8 cellular contexts compared by ENCODE assay signal in genomic region chr2:190468354-190468753, GRCh38.
DNase-seq lines count a peak whose midpoint lies in the region; ATAC-seq, FAIRE-seq and TF ChIP-seq lines count a peak whose summit lies in the region.
"Not testable (repeated sequence)": the region's sequence is repeated elsewhere in the genome, so short reads cannot be mapped to it uniquely, and the experiment has no call there.

No MANE protein-coding gene starts in this region.

- not testable (repeated sequence) for TF ChIP-seq EP300 in A549 (IDR thresholded peaks at IDR 0.05)

- not testable (repeated sequence) for H3K27me3 Mint-ChIP-seq in activated naive CD4-positive, alpha-beta T cell treated with anti-CD3 and anti-CD28 coated beads, Interleukin-2, amount 50 U/mL, for 24 hours; chondrocyte (ENCODE audit: low read depth); natural killer cell treated with Interleukin-12 subunit alpha and Interleukin-12 subunit beta and Interleukin-15 and Interleukin-18, amount 100 ng/mL, for 72 hours

- not testable (repeated sequence) for H3K79me2 ChIP-seq in OCI-LY1 (ENCODE audit: insufficient read depth, low read length); hepatocyte

- not testable (repeated sequence) for H3K9me3 ChIP-seq in A549; OCI-LY1 (ENCODE audit: low read length); hepatocyte (ENCODE audit: low read depth); subcutaneous abdominal adipose tissue (ENCODE audit: control insufficient read depth in 5 of 5, low read length in 5 of 5)

- not testable (repeated sequence) for H3K9me3 Mint-ChIP-seq in activated naive CD4-positive, alpha-beta T cell treated with anti-CD3 and anti-CD28 coated beads, Interleukin-2, amount 50 U/mL, for 24 hours; chondrocyte (ENCODE audit: low read depth); natural killer cell treated with Interleukin-12 subunit alpha and Interleukin-12 subunit beta and Interleukin-15 and Interleukin-18, amount 100 ng/mL, for 72 hours

- not testable (repeated sequence) for TF ChIP-seq CTCF in A549 (IDR thresholded peaks at IDR 0.05); OCI-LY1 (IDR thresholded peaks at IDR 0.05; ENCODE audit: low read length); chondrocyte (IDR thresholded peaks at IDR 0.05); hepatocyte (IDR thresholded peaks at IDR 0.05; ENCODE audit: poor library complexity)

- POLR2A ChIA-PET in A549 (lab: Yijun Ruan, JAX) = not testable (repeated sequence)

- peak overlapping the region; percentile 68; the same call in 2 of the 3 replicates for H3K4me2 ChIP-seq in A549
- H3K4me2 ChIP-seq in OCI-LY1 (ENCODE audit: low read length) = peak overlapping the region; percentile 57
- peak overlapping the region; percentile 22 for H3K4me2 ChIP-seq in hepatocyte

- peak overlapping the region; percentile 41; the same call in 1 of the 2 replicates for H3K9ac ChIP-seq in OCI-LY1 (ENCODE audit: low read length)
- not testable (repeated sequence) for H3K9ac ChIP-seq in subcutaneous abdominal adipose tissue (ENCODE audit: low read length in 5 of 5)

- not testable (repeated sequence) for DNase-seq in A549 (ENCODE audit: low read depth in 1 of 2, low spot score in 1 of 2); chondrocyte (ENCODE audit: low spot score); hepatocyte (ENCODE audit: low spot score); natural killer cell treated with Interleukin-12 subunit alpha and Interleukin-12 subunit beta and Interleukin-15 and Interleukin-18, amount 100 ng/mL, for 72 hours (ENCODE audit: low spot score)

- WGBS in A549 (ENCODE audit: missing lambda C conversion rate) = 86% methylated on average over 1 of the region's 1 CpG
- 85% methylated on average over 1 of the region's 1 CpG for WGBS in hepatocyte (ENCODE audit: low lambda C conversion rate, missing lambda C conversion rate)

- not testable (repeated sequence) for H3K9me2 ChIP-seq in OCI-LY1 (ENCODE audit: low read depth, low read length); hepatocyte (replicated peaks; ENCODE audit: insufficient read depth)

- H3K4me3 ChIP-seq in A549; hepatocyte; subcutaneous abdominal adipose tissue (ENCODE audit: low read depth in 1 of 5, low read length in 5 of 5): not testable (repeated sequence)
- H3K4me3 ChIP-seq in GM08714 (ENCODE audit: low read length) = peak overlapping the region; percentile 62; the same call in 1 of the 2 replicates
- peak overlapping the region; percentile 11 for H3K4me3 ChIP-seq in OCI-LY1 (ENCODE audit: low read depth, low read length, poor library complexity, severe bottlenecking)

- FAIRE-seq in A549 (lab: Jason Lieb, UNC) = not testable (repeated sequence)

- peaks cover 43% of the 10 kb centered on the region for H3K4me1 ChIP-seq in A549
- H3K4me1 ChIP-seq in OCI-LY1 (ENCODE audit: insufficient read depth, low read length, severe bottlenecking) = peaks cover 53% of the 10 kb centered on the region
- peaks cover 37% of the 10 kb centered on the region for H3K4me1 ChIP-seq in hepatocyte (ENCODE audit: insufficient read depth)
- H3K4me1 ChIP-seq in subcutaneous abdominal adipose tissue (ENCODE audit: control insufficient read depth in 5 of 5, insufficient read depth in 5 of 5, low read length in 5 of 5) = peaks cover 3 to 33% (median 17%) of the 10 kb centered on the region in 5 donors

- not testable (repeated sequence) for H3K36me3 ChIP-seq in OCI-LY1 (ENCODE audit: insufficient read depth, low read length); hepatocyte (replicated peaks; ENCODE audit: insufficient read depth, low read depth); subcutaneous abdominal adipose tissue (ENCODE audit: control insufficient read depth in 5 of 5, insufficient read depth in 5 of 5, low read length in 5 of 5)

- not testable (repeated sequence) for H3F3A ChIP-seq in OCI-LY1 (ENCODE audit: insufficient read depth, low read length)

- peak overlapping the region; percentile 6 for H3K27ac Mint-ChIP-seq in activated naive CD4-positive, alpha-beta T cell treated with anti-CD3 and anti-CD28 coated beads, Interleukin-2, amount 50 U/mL, for 24 hours
- peak overlapping the region; percentile 88 for H3K27ac Mint-ChIP-seq in chondrocyte (ENCODE audit: unreplicated experiment)
- peak overlapping the region; percentile 2 to 23 for H3K27ac Mint-ChIP-seq in natural killer cell treated with Interleukin-12 subunit alpha and Interleukin-12 subunit beta and Interleukin-15 and Interleukin-18, amount 100 ng/mL, for 72 hours

- H3K27me3 ChIP-seq in OCI-LY1 (ENCODE audit: insufficient read depth, low read length); hepatocyte; subcutaneous abdominal adipose tissue (ENCODE audit: control insufficient read depth in 5 of 5, insufficient read depth in 4 of 5, low read length in 5 of 5): not testable (repeated sequence)

- H3K4me3 Mint-ChIP-seq in activated naive CD4-positive, alpha-beta T cell treated with anti-CD3 and anti-CD28 coated beads, Interleukin-2, amount 50 U/mL, for 24 hours = peak overlapping the region; percentile 30
- H3K4me3 Mint-ChIP-seq in chondrocyte (ENCODE audit: unreplicated experiment); natural killer cell treated with Interleukin-12 subunit alpha and Interleukin-12 subunit beta and Interleukin-15 and Interleukin-18, amount 100 ng/mL, for 72 hours: not testable (repeated sequence)

- peak overlapping the region; percentile 59 to 77; a peak in 5 of 6 replicates for H3K27ac ChIP-seq in A549
- H3K27ac ChIP-seq in OCI-LY1 (ENCODE audit: low read depth, low read length, poor library complexity, severe bottlenecking) = peak overlapping the region; percentile 89
- peak overlapping the region; percentile 77 for H3K27ac ChIP-seq in hepatocyte
- H3K27ac ChIP-seq in subcutaneous abdominal adipose tissue (ENCODE audit: low read depth, low read length) = peak overlapping the region; percentile 78

- not testable (repeated sequence) for H4K20me1 ChIP-seq in OCI-LY1 (ENCODE audit: insufficient read depth, low read length); hepatocyte (ENCODE audit: insufficient read depth, poor library complexity, severe bottlenecking)

- H2AFZ ChIP-seq in OCI-LY1 (ENCODE audit: low read length); hepatocyte: not testable (repeated sequence)

- not testable (repeated sequence) for TF ChIP-seq POLR2A in A549 (IDR thresholded peaks at IDR 0.05; ENCODE audit: low read length)

- CTCF ChIA-PET in A549 (lab: Yijun Ruan, JAX) = interaction anchor here (0.6 kb wide), 1 partner anchor 438 kb away, joined by 4 read pairs; no protein-coding TSS in a partner anchor

- ATAC-seq in A549; natural killer cell treated with Interleukin-12 subunit alpha and Interleukin-12 subunit beta and Interleukin-15 and Interleukin-18, amount 100 ng/mL, for 72 hours: not testable (repeated sequence)

- not testable (repeated sequence) for TF ChIP-seq RAD21 in A549 (conservative IDR thresholded peaks at IDR 0.05 in 1 of 2, IDR thresholded peaks at IDR 0.05 in 1 of 2)

- peaks cover 56% of the 10 kb centered on the region for H3K4me1 Mint-ChIP-seq in activated naive CD4-positive, alpha-beta T cell treated with anti-CD3 and anti-CD28 coated beads, Interleukin-2, amount 50 U/mL, for 24 hours
- peaks cover 41% of the 10 kb centered on the region for H3K4me1 Mint-ChIP-seq in chondrocyte (ENCODE audit: low read depth)
- H3K4me1 Mint-ChIP-seq in natural killer cell treated with Interleukin-12 subunit alpha and Interleukin-12 subunit beta and Interleukin-15 and Interleukin-18, amount 100 ng/mL, for 72 hours (ENCODE audit: low read depth in 2 of 2) = peaks cover 23 to 39% of the 10 kb centered on the region in 2 donors

- H3K36me3 Mint-ChIP-seq in activated naive CD4-positive, alpha-beta T cell treated with anti-CD3 and anti-CD28 coated beads, Interleukin-2, amount 50 U/mL, for 24 hours = peaks cover 28% of the 10 kb centered on the region
- not testable (repeated sequence) for H3K36me3 Mint-ChIP-seq in chondrocyte (ENCODE audit: low read depth); natural killer cell treated with Interleukin-12 subunit alpha and Interleukin-12 subunit beta and Interleukin-15 and Interleukin-18, amount 100 ng/mL, for 72 hours

Comparison
In these comparisons a context has a peak if more than half of its experiments do, and no peak if none do; other contexts are left out.
1. H3K27ac Mint-ChIP-seq: peak in every context shown above with its lines; median percentile 88 in chondrocyte; 12 in natural killer cell treated with Interleukin-12 subunit alpha and Interleukin-12 subunit beta and Interleukin-15 and Interleukin-18, amount 100 ng/mL, for 72 hours; 6 in activated naive CD4-positive, alpha-beta T cell treated with anti-CD3 and anti-CD28 coated beads, Interleukin-2, amount 50 U/mL, for 24 hours.